ENCODE assay signal across 1 cellular context in genomic region chr1:176110203-176110602, GRCh38.
TF ChIP-seq lines count a peak whose summit lies in the region.

No MANE protein-coding gene starts in this region.

TF ChIP-seq in SK-N-SH treated with all-trans-retinoic acid at 6 μM for 48 hours, 23 proteins besides CTCF, POLR2A, EP300 and RAD21 (continued from another document):
- no peak for TF ChIP-seq TSHZ2 (CRISPR knock-in tag; IDR thresholded peaks at IDR 0.05)
